In genomic region chr3:132469326-132469725, GRCh38 we compare ENCODE assay signal across 18 cellular contexts. TPM values are rescaled to one million over a fixed set of nuclear protein-coding genes. Genes with fewer than 3 reads are reported as not detected.
DNase-seq lines count a peak whose midpoint lies in the region; ATAC-seq, FAIRE-seq and TF ChIP-seq lines count a peak whose summit lies in the region.
"Had no signal": no experiment of that assay in that cellular context is flagged by ENCODE, and none has a peak within 500 bp of the region (broad histone marks: within the 10 kb centered on the region; RNA-seq: fewer than 3 reads in every experiment).

No MANE protein-coding gene starts in this region.

- no peaks in the 10 kb centered on the region for H4K20me1 ChIP-seq in neural progenitor cell (ENCODE audit: low read depth)

- H3K9ac ChIP-seq in endodermal cell (ENCODE audit: extremely low read depth, low read length, poor library complexity, severe bottlenecking) (no peak overlapping the region), neural progenitor cell (no peak overlapping the region)
- H3K9ac ChIP-seq: GM23248 had no signal

- peak; percentile 3 for FAIRE-seq in A204.1 (lab: Jason Lieb, UNC)
- FAIRE-seq: G401.6, GM12891 had no signal

- H3K27ac Mint-ChIP-seq in endodermal cell (no peak overlapping the region), neural progenitor cell (no peak overlapping the region)
- no peak overlapping the region for H3K27ac Mint-ChIP-seq in activated T-helper 1 cell treated with anti-CD3 and anti-CD28 coated beads, Interleukin-12 subunit alpha, Interleukin-12 subunit beta, Interleukin-2, Interleukin-4 antibody, amounts not matched to agents 30 ng/mL and 10 ng/mL and 1 ng/mL, durations not matched to agents 14 hours and 24 hours and 36 hours
- H3K27ac Mint-ChIP-seq: CD4-positive, CD25-positive, alpha-beta regulatory T cell had no signal

- H3K36me3 Mint-ChIP-seq in endodermal cell (ENCODE audit: low read depth): peaks cover 56% of the 10 kb centered on the region
- H3K36me3 Mint-ChIP-seq in neural progenitor cell: peaks cover 44% of the 10 kb centered on the region
- H3K36me3 Mint-ChIP-seq in activated T-helper 1 cell treated with anti-CD3 and anti-CD28 coated beads, Interleukin-12 subunit alpha, Interleukin-12 subunit beta, Interleukin-2, Interleukin-4 antibody, amounts not matched to agents 30 ng/mL and 10 ng/mL and 1 ng/mL, durations not matched to agents 14 hours and 24 hours and 36 hours (ENCODE audit: low read depth): peaks cover 13% of the 10 kb centered on the region

- peaks cover 16% of the 10 kb centered on the region for H3K4me1 Mint-ChIP-seq in endodermal cell
- peaks cover 4% of the 10 kb centered on the region for H3K4me1 Mint-ChIP-seq in neural progenitor cell
- H3K4me1 Mint-ChIP-seq in activated T-helper 1 cell treated with anti-CD3 and anti-CD28 coated beads, Interleukin-12 subunit alpha, Interleukin-12 subunit beta, Interleukin-2, Interleukin-4 antibody, amounts not matched to agents 30 ng/mL and 10 ng/mL and 1 ng/mL, durations not matched to agents 14 hours and 24 hours and 36 hours (ENCODE audit: low read depth): no peaks in the 10 kb centered on the region
- H3K4me1 Mint-ChIP-seq: CD8-positive, alpha-beta memory T cell had no signal

- H3K36me3 ChIP-seq in endodermal cell (ENCODE audit: control insufficient read depth, insufficient read depth, low read length): peaks cover 61% of the 10 kb centered on the region
- peaks cover 38% of the 10 kb centered on the region for H3K36me3 ChIP-seq in neural progenitor cell

- ATAC-seq in GM18519 (IDR thresholded peaks at IDR 0.05; ENCODE audit: low FRiP score, unreplicated experiment): no peak

- H3K27me3 ChIP-seq in endodermal cell (ENCODE audit: control insufficient read depth, insufficient read depth, low read length, poor library complexity, severe bottlenecking) (no peaks in the 10 kb centered on the region), neural progenitor cell (no peaks in the 10 kb centered on the region)
- H3K27me3 ChIP-seq: BE2C had no signal

- 60% methylated on average over 1 of the region's 1 CpG; no CpG with 5 or more reads in 1 of the 2 experiments for WGBS in endodermal cell (ENCODE audit: insufficient coverage in 1 of 2, insufficient read length in 1 of 2), 2 experiments

- H3K4me3 ChIP-seq in endodermal cell (ENCODE audit: low read length): peak overlapping the region; percentile 27
- H3K4me3 ChIP-seq in neural progenitor cell: no peak overlapping the region
- H3K4me3 ChIP-seq: GM23248 had no signal

- H3K27ac ChIP-seq in endodermal cell (ENCODE audit: low read depth, low read length) (no peak overlapping the region), neural progenitor cell (peak overlapping the region; percentile 83)
- H3K27ac ChIP-seq: GM23248 had no signal

- intact Hi-C loops in posterior cingulate gyrus (cut with DNase I): no loop called here
- intact Hi-C loops in activated T-helper 1 cell treated with anti-CD3 and anti-CD28 coated beads, Interleukin-12 subunit alpha, Interleukin-12 subunit beta, Interleukin-2, Interleukin-4 antibody, amounts not matched to agents 30 ng/mL and 10 ng/mL and 1 ng/mL, durations not matched to agents 14 hours and 24 hours and 36 hours (cut with micrococcal nuclease): no loop called here

- peaks cover 16% of the 10 kb centered on the region for H3K9me3 ChIP-seq in endodermal cell (ENCODE audit: control insufficient read depth, low read length)
- no peaks in the 10 kb centered on the region for H3K9me3 ChIP-seq in neural progenitor cell (ENCODE audit: low read depth)
- H3K9me3 ChIP-seq: BE2C had no signal

- H2AFZ ChIP-seq in neural progenitor cell (replicated peaks): no peak overlapping the region
- H2AFZ ChIP-seq: GM23248 had no signal

- H3K4me3 Mint-ChIP-seq in endodermal cell (no peak overlapping the region), neural progenitor cell (no peak overlapping the region)
- H3K4me3 Mint-ChIP-seq in activated T-helper 1 cell treated with anti-CD3 and anti-CD28 coated beads, Interleukin-12 subunit alpha, Interleukin-12 subunit beta, Interleukin-2, Interleukin-4 antibody, amounts not matched to agents 30 ng/mL and 10 ng/mL and 1 ng/mL, durations not matched to agents 14 hours and 24 hours and 36 hours: no peak overlapping the region
- H3K4me3 Mint-ChIP-seq: CD4-positive, CD25-positive, alpha-beta regulatory T cell; CD8-positive, alpha-beta memory T cell had no signal

- peaks cover 14% of the 10 kb centered on the region for H3F3A ChIP-seq in neural progenitor cell (ENCODE audit: low read depth)

- H3K79me2 ChIP-seq in neural progenitor cell (ENCODE audit: low read depth): no peaks in the 10 kb centered on the region

- peaks cover 6% of the 10 kb centered on the region for H3K4me1 ChIP-seq in endodermal cell (ENCODE audit: control insufficient read depth, insufficient read depth, low read length)
- H3K4me1 ChIP-seq in neural progenitor cell: peaks cover 18% of the 10 kb centered on the region
- H3K4me1 ChIP-seq: BE2C had no signal

- peak overlapping the region; percentile 64 for H3K4me2 ChIP-seq in neural progenitor cell

- no peaks in the 10 kb centered on the region for H3K27me3 Mint-ChIP-seq in endodermal cell (ENCODE audit: insufficient read depth)
- H3K27me3 Mint-ChIP-seq in neural progenitor cell (ENCODE audit: insufficient read depth, low read depth): no peaks in the 10 kb centered on the region
- H3K27me3 Mint-ChIP-seq in activated T-helper 1 cell treated with anti-CD3 and anti-CD28 coated beads, Interleukin-12 subunit alpha, Interleukin-12 subunit beta, Interleukin-2, Interleukin-4 antibody, amounts not matched to agents 30 ng/mL and 10 ng/mL and 1 ng/mL, durations not matched to agents 14 hours and 24 hours and 36 hours (ENCODE audit: insufficient read depth): no peaks in the 10 kb centered on the region
- H3K27me3 Mint-ChIP-seq: CD4-positive, CD25-positive, alpha-beta regulatory T cell; CD8-positive, alpha-beta memory T cell had no signal

- H3K9me3 Mint-ChIP-seq in endodermal cell (peaks cover 15% of the 10 kb centered on the region), neural progenitor cell (peaks cover 6% of the 10 kb centered on the region)
- H3K9me3 Mint-ChIP-seq in activated T-helper 1 cell treated with anti-CD3 and anti-CD28 coated beads, Interleukin-12 subunit alpha, Interleukin-12 subunit beta, Interleukin-2, Interleukin-4 antibody, amounts not matched to agents 30 ng/mL and 10 ng/mL and 1 ng/mL, durations not matched to agents 14 hours and 24 hours and 36 hours: no peaks in the 10 kb centered on the region
- H3K9me3 Mint-ChIP-seq: CD4-positive, CD25-positive, alpha-beta regulatory T cell; CD8-positive, alpha-beta memory T cell had no signal

- peak; percentile 35 for DNase-seq in NCI-H82 treated with DMSO at 0.1 percent for 48 hours (lab: John Stamatoyannopoulos, UW; ENCODE audit: unreplicated experiment)
- DNase-seq in endodermal cell: no peak
- peak; percentile 31 for DNase-seq in neural progenitor cell (ENCODE audit: low spot score)
- no peak for DNase-seq in posterior cingulate gyrus
- DNase-seq in activated T-helper 1 cell treated with anti-CD3 and anti-CD28 coated beads, Interleukin-12 subunit alpha, Interleukin-12 subunit beta, Interleukin-2, Interleukin-4 antibody, amounts not matched to agents 30 ng/mL and 10 ng/mL and 1 ng/mL, durations not matched to agents 14 hours and 24 hours and 36 hours (ENCODE audit: low spot score): no peak
- DNase-seq in activated naive CD4-positive, alpha-beta T cell treated with anti-CD3 and anti-CD28 coated beads, Interleukin-2, amount 50 U/mL, for 16 hours: no peak
- DNase-seq: 8988T; BE2C; C1 segment of cervical spinal cord; CD4-positive, CD25-positive, alpha-beta regulatory T cell; CD8-positive, alpha-beta memory T cell; COR-L47; GM23248; HCEC 1CT had no signal

- no peak for TF ChIP-seq CTCF in endodermal cell (conservative IDR thresholded peaks at IDR 0.05)
- no peak for TF ChIP-seq CTCF in neural progenitor cell (IDR thresholded peaks at IDR 0.05)

RNA-seq across cellular contexts. Expression of gene DNAJC13, which starts 52.0 kb away (rescaled TPM):
- total RNA-seq in endodermal cell (10 to 100 TPM; 39.4 to 40.5 TPM), neural progenitor cell (ENCODE audit: low replicate concordance) (35.7 and 36.3 TPM in 2 replicates)
- polyA plus RNA-seq in endodermal cell (2013, experiment 1 of 2): 24.0 TPM
- 26.3 TPM for polyA plus RNA-seq in endodermal cell (2013, experiment 2 of 2)
- 30.2 and 34.0 TPM in 2 replicates for total RNA-seq in activated T-helper 1 cell treated with anti-CD3 and anti-CD28 coated beads, Interleukin-12 subunit alpha, Interleukin-12 subunit beta, Interleukin-2, Interleukin-4 antibody, amounts not matched to agents 30 ng/mL and 10 ng/mL and 1 ng/mL, durations not matched to agents 14 hours and 24 hours and 36 hours

Comparison
In these comparisons a context has a peak if more than half of its experiments do, and no peak if none do; other contexts are left out.
1. DNase-seq: peak in NCI-H82 treated with DMSO at 0.1 percent for 48 hours (single experiment) and neural progenitor cell (single experiment); none in endodermal cell (single experiment), posterior cingulate gyrus (0 of 10), activated T-helper 1 cell treated with anti-CD3 and anti-CD28 coated beads, Interleukin-12 subunit alpha, Interleukin-12 subunit beta, Interleukin-2, Interleukin-4 antibody, amounts not matched to agents 30 ng/mL and 10 ng/mL and 1 ng/mL, durations not matched to agents 14 hours and 24 hours and 36 hours (single experiment) and activated naive CD4-positive, alpha-beta T cell treated with anti-CD3 and anti-CD28 coated beads, Interleukin-2, amount 50 U/mL, for 16 hours (single experiment).